ENCODE assay signal across 1 cellular context in the genomic region with DNA sequence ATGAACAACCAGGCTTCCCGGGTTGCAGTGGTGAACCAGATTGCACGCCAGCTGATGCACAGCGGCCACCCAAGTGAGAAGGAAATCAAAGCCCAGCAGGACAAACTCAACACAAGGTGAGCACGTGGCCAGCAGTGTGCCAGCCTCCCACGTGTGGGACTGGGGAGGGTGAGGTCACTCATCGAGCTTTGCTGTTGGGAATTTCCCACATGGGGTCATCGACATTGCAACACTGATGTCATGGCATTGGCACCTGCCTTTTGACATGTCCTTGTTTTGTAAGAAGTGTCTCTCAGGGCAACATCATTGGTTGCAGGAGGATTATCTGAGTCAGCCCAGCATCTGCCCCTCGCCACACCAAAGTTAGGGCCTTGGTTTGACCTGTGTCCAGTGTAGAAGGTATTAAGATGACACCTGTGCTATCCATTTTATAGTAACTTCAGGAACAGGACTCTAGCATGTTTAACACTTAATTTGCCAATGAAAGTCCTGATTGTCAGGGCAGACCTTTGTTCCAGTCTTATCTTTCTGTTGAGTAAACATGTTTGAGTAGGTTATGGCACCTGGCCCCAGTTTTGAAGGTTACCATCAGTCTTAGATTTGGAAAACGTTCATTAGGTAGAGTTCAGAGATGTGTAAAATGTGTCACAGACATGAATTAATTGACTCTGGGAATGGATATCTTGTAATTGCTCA.
TF ChIP-seq lines count a peak whose summit lies in the region.

No MANE protein-coding gene starts in this region.

TF ChIP-seq in HepG2, 621 proteins besides CTCF, POLR2A, EP300 and RAD21 (continued from another document):
- TF ChIP-seq, protein P1, sequence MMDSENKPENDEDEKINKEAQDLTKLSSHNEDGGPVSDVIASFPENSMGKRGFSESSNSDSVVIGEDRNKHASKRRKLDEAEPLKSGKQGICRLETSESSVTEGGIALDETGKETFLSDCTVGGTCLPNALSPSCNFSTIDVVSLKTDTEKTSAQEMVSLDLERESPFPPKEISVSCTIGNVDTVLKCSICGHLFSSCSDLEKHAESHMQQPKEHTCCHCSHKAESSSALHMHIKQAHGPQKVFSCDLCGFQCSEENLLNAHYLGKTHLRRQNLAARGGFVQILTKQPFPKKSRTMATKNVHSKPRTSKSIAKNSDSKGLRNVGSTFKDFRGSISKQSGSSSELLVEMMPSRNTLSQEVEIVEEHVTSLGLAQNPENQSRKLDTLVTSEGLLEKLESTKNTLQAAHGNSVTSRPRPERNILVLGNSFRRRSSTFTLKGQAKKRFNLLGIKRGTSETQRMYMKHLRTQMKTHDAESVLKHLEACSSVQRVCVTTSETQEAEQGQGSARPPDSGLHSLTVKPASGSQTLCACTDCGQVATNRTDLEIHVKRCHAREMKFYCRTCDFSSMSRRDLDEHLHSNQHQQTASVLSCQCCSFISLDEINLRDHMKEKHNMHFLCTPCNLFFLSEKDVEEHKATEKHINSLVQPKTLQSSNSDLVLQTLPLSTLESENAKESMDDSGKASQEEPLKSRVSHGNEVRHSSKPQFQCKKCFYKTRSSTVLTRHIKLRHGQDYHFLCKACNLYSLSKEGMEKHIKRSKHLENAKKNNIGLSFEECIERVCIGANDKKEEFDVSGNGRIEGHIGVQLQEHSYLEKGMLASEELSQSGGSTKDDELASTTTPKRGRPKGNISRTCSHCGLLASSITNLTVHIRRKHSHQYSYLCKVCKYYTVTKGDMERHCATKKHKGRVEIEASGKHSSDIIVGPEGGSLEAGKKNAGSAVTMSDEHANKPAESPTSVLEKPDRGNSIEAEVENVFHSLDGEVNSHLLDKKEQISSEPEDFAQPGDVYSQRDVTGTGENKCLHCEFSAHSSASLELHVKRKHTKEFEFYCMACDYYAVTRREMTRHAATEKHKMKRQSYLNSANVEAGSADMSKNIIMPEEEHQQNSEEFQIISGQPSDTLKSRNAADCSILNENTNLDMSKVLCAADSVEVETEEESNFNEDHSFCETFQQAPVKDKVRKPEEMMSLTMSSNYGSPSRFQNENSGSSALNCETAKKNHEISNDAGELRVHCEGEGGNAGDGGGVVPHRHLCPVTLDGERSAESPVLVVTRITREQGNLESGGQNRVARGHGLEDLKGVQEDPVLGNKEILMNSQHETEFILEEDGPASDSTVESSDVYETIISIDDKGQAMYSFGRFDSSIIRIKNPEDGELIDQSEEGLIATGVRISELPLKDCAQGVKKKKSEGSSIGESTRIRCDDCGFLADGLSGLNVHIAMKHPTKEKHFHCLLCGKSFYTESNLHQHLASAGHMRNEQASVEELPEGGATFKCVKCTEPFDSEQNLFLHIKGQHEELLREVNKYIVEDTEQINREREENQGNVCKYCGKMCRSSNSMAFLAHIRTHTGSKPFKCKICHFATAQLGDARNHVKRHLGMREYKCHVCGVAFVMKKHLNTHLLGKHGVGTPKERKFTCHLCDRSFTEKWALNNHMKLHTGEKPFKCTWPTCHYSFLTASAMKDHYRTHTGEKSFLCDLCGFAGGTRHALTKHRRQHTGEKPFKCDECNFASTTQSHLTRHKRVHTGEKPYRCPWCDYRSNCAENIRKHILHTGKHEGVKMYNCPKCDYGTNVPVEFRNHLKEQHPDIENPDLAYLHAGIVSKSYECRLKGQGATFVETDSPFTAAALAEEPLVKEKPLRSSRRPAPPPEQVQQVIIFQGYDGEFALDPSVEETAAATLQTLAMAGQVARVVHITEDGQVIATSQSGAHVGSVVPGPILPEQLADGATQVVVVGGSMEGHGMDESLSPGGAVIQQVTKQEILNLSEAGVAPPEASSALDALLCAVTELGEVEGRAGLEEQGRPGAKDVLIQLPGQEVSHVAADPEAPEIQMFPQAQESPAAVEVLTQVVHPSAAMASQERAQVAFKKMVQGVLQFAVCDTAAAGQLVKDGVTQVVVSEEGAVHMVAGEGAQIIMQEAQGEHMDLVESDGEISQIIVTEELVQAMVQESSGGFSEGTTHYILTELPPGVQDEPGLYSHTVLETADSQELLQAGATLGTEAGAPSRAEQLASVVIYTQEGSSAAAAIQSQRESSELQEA (CRISPR knock-in tag; IDR thresholded peaks at IDR 0.05; ENCODE audit: not compliant biosample characterization), result no peak
- no peak for TF ChIP-seq PHF8 (CRISPR knock-in tag; IDR thresholded peaks at IDR 0.05)
- TF ChIP-seq ZNF652 (CRISPR knock-in tag; IDR thresholded peaks at IDR 0.05; ENCODE audit: borderline replicate concordance, low read depth), result peak; percentile 79
- TF ChIP-seq, protein P2, sequence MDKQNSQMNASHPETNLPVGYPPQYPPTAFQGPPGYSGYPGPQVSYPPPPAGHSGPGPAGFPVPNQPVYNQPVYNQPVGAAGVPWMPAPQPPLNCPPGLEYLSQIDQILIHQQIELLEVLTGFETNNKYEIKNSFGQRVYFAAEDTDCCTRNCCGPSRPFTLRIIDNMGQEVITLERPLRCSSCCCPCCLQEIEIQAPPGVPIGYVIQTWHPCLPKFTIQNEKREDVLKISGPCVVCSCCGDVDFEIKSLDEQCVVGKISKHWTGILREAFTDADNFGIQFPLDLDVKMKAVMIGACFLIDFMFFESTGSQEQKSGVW (CRISPR knock-in tag; IDR thresholded peaks at IDR 0.05; ENCODE audit: borderline replicate concordance), result no peak
- no peak for TF ChIP-seq ZFP37 (CRISPR knock-in tag; IDR thresholded peaks at IDR 0.05; ENCODE audit: borderline replicate concordance)
- peak; percentile 38; the same call in 1 of the 2 replicates for TF ChIP-seq NFYB (CRISPR knock-in tag; IDR thresholded peaks at IDR 0.05)
- 0 out of 2 replicates have a peak, but pooled peaks have one; percentile 35 for TF ChIP-seq ZNF205 (CRISPR knock-in tag; IDR thresholded peaks at IDR 0.05)
- TF ChIP-seq ZNF619 (CRISPR knock-in tag; IDR thresholded peaks at IDR 0.05), result no peak
- TF ChIP-seq CBX5 (CRISPR knock-in tag; IDR thresholded peaks at IDR 0.05; ENCODE audit: borderline replicate concordance), result 0 out of 2 replicates have a peak, but pooled peaks have one; percentile 19
- no peak for TF ChIP-seq ZFP62 (CRISPR knock-in tag; IDR thresholded peaks at IDR 0.05)
- TF ChIP-seq ZNF563 (CRISPR knock-in tag; IDR thresholded peaks at IDR 0.05), result no peak
- TF ChIP-seq WIZ (CRISPR knock-in tag; IDR thresholded peaks at IDR 0.05), result no peak
- TF ChIP-seq, protein P3, sequence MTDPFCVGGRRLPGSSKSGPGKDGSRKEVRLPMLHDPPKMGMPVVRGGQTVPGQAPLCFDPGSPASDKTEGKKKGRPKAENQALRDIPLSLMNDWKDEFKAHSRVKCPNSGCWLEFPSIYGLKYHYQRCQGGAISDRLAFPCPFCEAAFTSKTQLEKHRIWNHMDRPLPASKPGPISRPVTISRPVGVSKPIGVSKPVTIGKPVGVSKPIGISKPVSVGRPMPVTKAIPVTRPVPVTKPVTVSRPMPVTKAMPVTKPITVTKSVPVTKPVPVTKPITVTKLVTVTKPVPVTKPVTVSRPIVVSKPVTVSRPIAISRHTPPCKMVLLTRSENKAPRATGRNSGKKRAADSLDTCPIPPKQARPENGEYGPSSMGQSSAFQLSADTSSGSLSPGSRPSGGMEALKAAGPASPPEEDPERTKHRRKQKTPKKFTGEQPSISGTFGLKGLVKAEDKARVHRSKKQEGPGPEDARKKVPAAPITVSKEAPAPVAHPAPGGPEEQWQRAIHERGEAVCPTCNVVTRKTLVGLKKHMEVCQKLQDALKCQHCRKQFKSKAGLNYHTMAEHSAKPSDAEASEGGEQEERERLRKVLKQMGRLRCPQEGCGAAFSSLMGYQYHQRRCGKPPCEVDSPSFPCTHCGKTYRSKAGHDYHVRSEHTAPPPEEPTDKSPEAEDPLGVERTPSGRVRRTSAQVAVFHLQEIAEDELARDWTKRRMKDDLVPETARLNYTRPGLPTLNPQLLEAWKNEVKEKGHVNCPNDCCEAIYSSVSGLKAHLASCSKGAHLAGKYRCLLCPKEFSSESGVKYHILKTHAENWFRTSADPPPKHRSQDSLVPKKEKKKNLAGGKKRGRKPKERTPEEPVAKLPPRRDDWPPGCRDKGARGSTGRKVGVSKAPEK (CRISPR knock-in tag; IDR thresholded peaks at IDR 0.05; ENCODE audit: borderline replicate concordance), result no peak
- TF ChIP-seq MED1 (CRISPR knock-in tag; IDR thresholded peaks at IDR 0.05), result peak; percentile 84
- no peak for TF ChIP-seq CBX2 (IDR thresholded peaks at IDR 0.05; ENCODE audit: low read depth, low read length)
- no peak for TF ChIP-seq CBX2 (CRISPR knock-in tag; IDR thresholded peaks at IDR 0.05; ENCODE audit: low read depth)
- TF ChIP-seq ZSCAN25 (CRISPR knock-in tag; IDR thresholded peaks at IDR 0.05), result no peak
- TF ChIP-seq NR2C2 (CRISPR knock-in tag; IDR thresholded peaks at IDR 0.05; ENCODE audit: borderline replicate concordance), result peak; percentile 79
- TF ChIP-seq MAF1 (CRISPR knock-in tag; IDR thresholded peaks at IDR 0.05; ENCODE audit: borderline replicate concordance), result no peak
- peak; percentile 96 for TF ChIP-seq ARNTL (CRISPR knock-in tag; IDR thresholded peaks at IDR 0.05)
- TF ChIP-seq, protein P4, sequence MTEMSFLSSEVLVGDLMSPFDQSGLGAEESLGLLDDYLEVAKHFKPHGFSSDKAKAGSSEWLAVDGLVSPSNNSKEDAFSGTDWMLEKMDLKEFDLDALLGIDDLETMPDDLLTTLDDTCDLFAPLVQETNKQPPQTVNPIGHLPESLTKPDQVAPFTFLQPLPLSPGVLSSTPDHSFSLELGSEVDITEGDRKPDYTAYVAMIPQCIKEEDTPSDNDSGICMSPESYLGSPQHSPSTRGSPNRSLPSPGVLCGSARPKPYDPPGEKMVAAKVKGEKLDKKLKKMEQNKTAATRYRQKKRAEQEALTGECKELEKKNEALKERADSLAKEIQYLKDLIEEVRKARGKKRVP (CRISPR knock-in tag; IDR thresholded peaks at IDR 0.05), result no peak
- peak; percentile 28; the same call in 1 of the 2 replicates for TF ChIP-seq BCL6 (CRISPR knock-in tag; IDR thresholded peaks at IDR 0.05)
- 0 out of 2 replicates have a peak, but pooled peaks have one; percentile 42 for TF ChIP-seq RNF2 (conservative IDR thresholded peaks at IDR 0.05; ENCODE audit: low read depth)
- TF ChIP-seq ATF7-NPFF (CRISPR knock-in tag; IDR thresholded peaks at IDR 0.05; ENCODE audit: low read depth), result no peak
- TF ChIP-seq, protein P5, sequence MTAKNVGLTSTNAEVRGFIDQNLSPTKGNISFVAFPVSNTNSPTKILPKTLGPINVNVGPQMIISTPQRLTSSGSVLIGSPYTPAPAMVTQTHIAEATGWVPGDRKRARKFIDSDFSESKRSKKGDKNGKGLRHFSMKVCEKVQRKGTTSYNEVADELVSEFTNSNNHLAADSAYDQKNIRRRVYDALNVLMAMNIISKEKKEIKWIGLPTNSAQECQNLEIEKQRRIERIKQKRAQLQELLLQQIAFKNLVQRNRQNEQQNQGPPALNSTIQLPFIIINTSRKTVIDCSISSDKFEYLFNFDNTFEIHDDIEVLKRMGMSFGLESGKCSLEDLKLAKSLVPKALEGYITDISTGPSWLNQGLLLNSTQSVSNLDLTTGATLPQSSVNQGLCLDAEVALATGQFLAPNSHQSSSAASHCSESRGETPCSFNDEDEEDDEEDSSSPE (CRISPR knock-in tag; IDR thresholded peaks at IDR 0.05), result peak; percentile 45; the same call in 1 of the 2 replicates
